ENCODE assay signal across 13 cellular contexts in genomic region chr1:220219136-220219442, GRCh38. TPM values are rescaled to one million over a fixed set of nuclear protein-coding genes. Genes with fewer than 3 reads are reported as not detected.
DNase-seq lines count a peak whose midpoint lies in the region; FAIRE-seq and TF ChIP-seq lines count a peak whose summit lies in the region.
"Had no signal": no experiment of that assay in that cellular context is flagged by ENCODE, and none has a peak within 500 bp of the region (broad histone marks: within the 10 kb centered on the region; RNA-seq: fewer than 3 reads in every experiment).

No MANE protein-coding gene starts in this region.

- H3K27ac ChIP-seq in OCI-LY3 (ENCODE audit: low read length), result peak overlapping the region; percentile 94
- no peak overlapping the region for H3K27ac ChIP-seq in testis
- H3K27ac ChIP-seq: HL-60, Peyer's patch had no signal

- peaks cover 36% of the 10 kb centered on the region for H3K36me3 ChIP-seq in OCI-LY3 (replicated peaks; ENCODE audit: low read depth, low read length)
- no peaks in the 10 kb centered on the region for H3K36me3 ChIP-seq in testis (ENCODE audit: low read depth, missing control alignments)
- H3K36me3 ChIP-seq: Peyer's patch had no signal

- H3K9ac ChIP-seq in OCI-LY3 (ENCODE audit: low read length), result peak overlapping the region; percentile 71

- TF ChIP-seq CTCF in OCI-LY3 (IDR thresholded peaks at IDR 0.05; ENCODE audit: low read depth, low read length) (no peak), epithelial cell of esophagus (IDR thresholded peaks at IDR 0.05; ENCODE audit: insufficient read depth, low read depth, low read length, missing control alignments) (no peak), testis (IDR thresholded peaks at IDR 0.05) (no peak)

- H3K4me1 ChIP-seq in OCI-LY3 (ENCODE audit: low read length) (peaks cover 69% of the 10 kb centered on the region), testis (no peaks in the 10 kb centered on the region)

- intact Hi-C loops in testis (cut with DNase I; ENCODE audit: low total_unique reads), result no loop called here

- no peak for TF ChIP-seq POLR2A in testis (IDR thresholded peaks at IDR 0.05)

- peak overlapping the region; percentile 80 for H3K4me2 ChIP-seq in OCI-LY3 (ENCODE audit: low read length)

- H3K9me3 ChIP-seq in OCI-LY3 (ENCODE audit: insufficient read depth, low read length), result peaks cover 7% of the 10 kb centered on the region; the same call in 1 of the 2 replicates
- H3K9me3 ChIP-seq in testis, result no peaks in the 10 kb centered on the region
- H3K9me3 ChIP-seq: mucosa of descending colon, Peyer's patch had no signal

- DNase-seq in GM19239 (ENCODE audit: insufficient read length, low spot score) (no peak), epithelial cell of esophagus (ENCODE audit: low read depth) (peak; percentile 37), retina (peak; percentile 9), CD1c-positive myeloid dendritic cell (ENCODE audit: extremely low spot score) (no peak), amniotic stem cell (lab: John Stamatoyannopoulos, UW) (no peak), testis (no peak)
- DNase-seq: effector CD8-positive, alpha-beta T cell; KG1; NCI-H526 treated with DMSO at 0.1 percent for 48 hours had no signal

- H3K4me3 ChIP-seq in OCI-LY3 (ENCODE audit: low read length) (peak overlapping the region; percentile 61), epithelial cell of esophagus (ENCODE audit: low read length) (no peak overlapping the region), testis (no peak overlapping the region)
- H3K4me3 ChIP-seq: mucosa of descending colon, Peyer's patch had no signal

- H4K20me1 ChIP-seq in OCI-LY3 (ENCODE audit: insufficient read depth, low read length), result peaks cover 9% of the 10 kb centered on the region

- H2AFZ ChIP-seq in OCI-LY3 (ENCODE audit: low read depth, low read length), result no peak overlapping the region

- H3K79me2 ChIP-seq in OCI-LY3 (ENCODE audit: low read length), result peaks cover 98% of the 10 kb centered on the region

- H3K27me3 ChIP-seq in OCI-LY3 (ENCODE audit: low read depth, low read length), result no peaks in the 10 kb centered on the region
- H3K27me3 ChIP-seq in testis, result no peaks in the 10 kb centered on the region
- H3K27me3 ChIP-seq: Peyer's patch had no signal

- peak; percentile 76 for FAIRE-seq in GM19239 (lab: Jason Lieb, UNC)

RNA-seq across cellular contexts. Expression of gene RAB3GAP2, which starts 53.2 kb away (rescaled TPM):
- total RNA-seq in testis, result 10 to 100 TPM; 24.6 to 28.7 TPM
- polyA plus RNA-seq in testis (ENCODE audit: insufficient read depth, low read depth, low replicate concordance), result 17.9 TPM

Comparison
In these comparisons a context has a peak if more than half of its experiments do, and no peak if none do; other contexts are left out.
1. DNase-seq: peak in epithelial cell of esophagus (single experiment) and retina (single experiment); none in GM19239 (single experiment), CD1c-positive myeloid dendritic cell (single experiment), amniotic stem cell (single experiment) and testis (single experiment).